Comparison of ENCODE assay signal across 2 cellular contexts in the genomic region with DNA sequence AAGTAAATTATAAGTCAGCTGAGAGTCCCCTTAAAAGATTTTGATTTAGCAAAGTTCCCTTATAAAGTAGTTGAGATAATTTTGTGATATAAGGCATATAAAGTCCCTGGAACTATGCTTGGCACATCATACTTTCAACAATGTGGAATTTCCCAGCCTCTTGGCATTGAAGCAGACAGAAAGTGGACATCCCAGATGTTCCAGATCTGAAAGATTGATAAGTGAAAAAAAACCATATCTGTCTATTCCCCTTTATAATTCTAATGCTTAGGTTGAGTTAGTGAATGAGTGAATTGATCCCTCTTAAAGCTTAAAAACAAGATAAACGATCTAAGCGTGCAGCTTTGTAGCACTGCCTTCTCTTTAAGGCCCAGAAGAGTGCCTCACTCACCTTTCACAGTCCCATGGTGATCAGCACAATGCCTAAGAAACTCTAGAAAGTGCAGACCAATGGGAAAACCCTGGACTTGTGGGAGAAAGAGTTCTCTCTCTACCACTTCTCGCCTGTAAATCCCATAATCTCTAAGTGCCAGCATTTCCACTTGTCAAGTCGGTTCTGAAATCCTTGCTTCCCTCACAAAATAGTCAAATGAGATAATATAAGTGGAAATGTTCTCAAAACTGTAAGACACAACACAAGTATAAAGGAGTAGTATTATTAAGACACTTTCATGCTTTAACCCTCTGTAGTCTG.
TF ChIP-seq lines count a peak whose summit lies in the region.

No MANE protein-coding gene starts in this region.

TF ChIP-seq in HEK293, 187 proteins besides CTCF, POLR2A, EP300 and RAD21:
- TF ChIP-seq ZNF133 (tag by site-specific recombination; IDR thresholded peaks at IDR 0.05): peak; percentile 81
- TF ChIP-seq ZFP3 (tag by site-specific recombination; IDR thresholded peaks at IDR 0.05; ENCODE audit: low read depth): no peak
- TF ChIP-seq ZNF658 (tag by site-specific recombination; IDR thresholded peaks at IDR 0.05): no peak
- TF ChIP-seq MEIS1 (CRISPR knock-in tag; IDR thresholded peaks at IDR 0.05; ENCODE audit: borderline replicate concordance): no peak

TF ChIP-seq in SK-N-SH, 30 proteins besides CTCF, POLR2A, EP300 and RAD21:
- TF ChIP-seq, protein P1, sequence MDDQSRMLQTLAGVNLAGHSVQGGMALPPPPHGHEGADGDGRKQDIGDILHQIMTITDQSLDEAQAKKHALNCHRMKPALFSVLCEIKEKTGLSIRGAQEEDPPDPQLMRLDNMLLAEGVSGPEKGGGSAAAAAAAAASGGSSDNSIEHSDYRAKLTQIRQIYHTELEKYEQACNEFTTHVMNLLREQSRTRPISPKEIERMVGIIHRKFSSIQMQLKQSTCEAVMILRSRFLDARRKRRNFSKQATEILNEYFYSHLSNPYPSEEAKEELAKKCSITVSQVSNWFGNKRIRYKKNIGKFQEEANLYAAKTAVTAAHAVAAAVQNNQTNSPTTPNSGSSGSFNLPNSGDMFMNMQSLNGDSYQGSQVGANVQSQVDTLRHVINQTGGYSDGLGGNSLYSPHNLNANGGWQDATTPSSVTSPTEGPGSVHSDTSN (IDR thresholded peaks at IDR 0.05): no peak
- TF ChIP-seq RCOR1 (IDR thresholded peaks at IDR 0.05; ENCODE audit: low read length) (0 out of 2 replicates have a peak, but pooled peaks have one; percentile 33), TCF12 (IDR thresholded peaks at IDR 0.05) (peak; percentile 42; the same call in 1 of the 2 replicates), GATA2 (CRISPR knock-in tag; IDR thresholded peaks at IDR 0.05) (peak; percentile 21; the same call in 1 of the 2 replicates)
- TF ChIP-seq, protein P2, sequence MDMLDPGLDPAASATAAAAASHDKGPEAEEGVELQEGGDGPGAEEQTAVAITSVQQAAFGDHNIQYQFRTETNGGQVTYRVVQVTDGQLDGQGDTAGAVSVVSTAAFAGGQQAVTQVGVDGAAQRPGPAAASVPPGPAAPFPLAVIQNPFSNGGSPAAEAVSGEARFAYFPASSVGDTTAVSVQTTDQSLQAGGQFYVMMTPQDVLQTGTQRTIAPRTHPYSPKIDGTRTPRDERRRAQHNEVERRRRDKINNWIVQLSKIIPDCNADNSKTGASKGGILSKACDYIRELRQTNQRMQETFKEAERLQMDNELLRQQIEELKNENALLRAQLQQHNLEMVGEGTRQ (IDR thresholded peaks at IDR 0.05; ENCODE audit: borderline replicate concordance, low read depth, low read length): no peak
TF ChIP-seq in SK-N-SH: peak in this region for 3.
